8 cellular contexts compared by ENCODE assay signal in the genomic region with DNA sequence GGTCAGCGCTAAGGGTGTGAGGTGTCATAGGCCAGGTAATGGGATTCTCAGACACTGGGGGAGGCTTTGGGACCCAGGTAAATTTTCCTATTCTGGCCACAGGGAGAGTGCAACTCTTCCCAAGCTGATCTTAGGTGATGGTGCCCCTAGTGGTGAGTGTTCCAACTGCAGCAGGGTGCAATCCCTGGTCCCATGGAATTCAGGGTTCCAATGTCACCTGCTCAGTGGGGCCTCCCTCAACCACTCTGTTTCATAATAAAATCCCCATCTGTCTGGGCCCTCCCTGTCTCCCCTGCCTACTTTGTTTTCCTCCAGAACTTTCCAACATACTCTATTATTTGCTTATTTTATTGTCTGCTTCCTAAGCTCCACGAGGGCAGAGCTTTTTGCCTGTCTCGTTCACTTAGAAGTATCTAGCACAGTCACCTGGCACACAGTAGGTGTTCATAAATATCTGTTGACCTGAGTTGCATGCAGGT. TPM values are rescaled to one million over a fixed set of nuclear protein-coding genes. Genes with fewer than 3 reads are reported as not detected.
A peak's percentile ranks its signal among the peaks of the same experiment; 100 is the strongest.
DNase-seq lines count a peak whose midpoint lies in the region; ATAC-seq, FAIRE-seq and TF ChIP-seq lines count a peak whose summit lies in the region.

No MANE protein-coding gene starts in this region.

- H3K4me3 ChIP-seq in fibroblast of pulmonary artery (replicated peaks; ENCODE audit: low read depth, low read length) (no peak overlapping the region), pancreas (no peak overlapping the region), vagina (no peak overlapping the region)

- no peak for FAIRE-seq in pancreas (lab: Jason Lieb, UNC)

- H3K27ac ChIP-seq in pancreas (no peak overlapping the region), vagina (no peak overlapping the region)

- H3K9me3 ChIP-seq in pancreas = no peaks in the 10 kb centered on the region
- H3K9me3 ChIP-seq in vagina = no peaks in the 10 kb centered on the region

- H3K27me3 ChIP-seq in pancreas (no peaks in the 10 kb centered on the region), vagina (no peaks in the 10 kb centered on the region)

- no peaks in the 10 kb centered on the region for H3K36me3 ChIP-seq in pancreas
- no peaks in the 10 kb centered on the region for H3K36me3 ChIP-seq in vagina

- DNase-seq in NCI-H2196 (lab: John Stamatoyannopoulos, UW; ENCODE audit: unreplicated experiment) = peak; percentile 56
- no peak for DNase-seq in NCI-H2196 treated with DMSO at 0.1 percent for 48 hours (lab: John Stamatoyannopoulos, UW; ENCODE audit: unreplicated experiment)
- DNase-seq in NCI-H2227 (lab: John Stamatoyannopoulos, UW; ENCODE audit: unreplicated experiment) = peak; percentile 37
- DNase-seq in activated T-cell treated with anti-CD3 and anti-CD28 coated beads for 48 hours (ENCODE audit: low read depth) = peak; percentile 30
- peak; percentile 49 for DNase-seq in fibroblast of pulmonary artery (ENCODE audit: low read depth)
- DNase-seq in pancreas = peak in 5 of 6 donors; percentile 41 to 85 (median 65)
- DNase-seq in vagina (ENCODE audit: extremely low spot score in 2 of 2) = no peak
- DNase-seq in NCI-H2029 (lab: John Stamatoyannopoulos, UW) = no peak

- ATAC-seq in pancreas = peak in 3 of 4 donors; percentile 51 to 60 (median 60)

- WGBS in pancreas, 2 donors = 65 to 74% methylated on average over 3 of the region's 3 CpGs

- no peak for TF ChIP-seq POLR2A in vagina (IDR thresholded peaks at IDR 0.05)

- intact Hi-C loops in pancreas (cut with DNase I) = no loop called here
- intact Hi-C loops in vagina (cut with DNase I) = no loop called here

- no peaks in the 10 kb centered on the region for H3K4me1 ChIP-seq in pancreas
- peaks cover 10% of the 10 kb centered on the region for H3K4me1 ChIP-seq in vagina

- peak; percentile 97 for TF ChIP-seq CTCF in fibroblast of pulmonary artery (IDR thresholded peaks at IDR 0.05; ENCODE audit: low read length, missing control alignments)
- peak; percentile 89 to 94 (median 92) for TF ChIP-seq CTCF in pancreas (IDR thresholded peaks at IDR 0.05)
- peak; percentile 46 to 72 (median 61) for TF ChIP-seq CTCF in vagina (IDR thresholded peaks at IDR 0.05)

RNA-seq across cellular contexts. Expression of a gene that starts 2.9 kb away (rescaled TPM):
- total RNA-seq in pancreas = 1 to 10 TPM; 1.7 to 3.0 (median 2.5) TPM
- 1 to 10 TPM; 1.6 to 5.1 TPM for polyA plus RNA-seq in pancreas
- total RNA-seq in vagina = 2.9 TPM

RNA-seq across cellular contexts. Expression of a gene that starts 28.6 kb away (rescaled TPM):
- total RNA-seq in pancreas (not detected), vagina (not detected)
- polyA plus RNA-seq in pancreas = not detected

Comparison
In these comparisons a context has a peak if more than half of its experiments do, and no peak if none do; other contexts are left out.
1. DNase-seq: peak in NCI-H2196 (single experiment), NCI-H2227 (single experiment), activated T-cell treated with anti-CD3 and anti-CD28 coated beads for 48 hours (single experiment), fibroblast of pulmonary artery (single experiment) and pancreas (5 of 6); none in NCI-H2196 treated with DMSO at 0.1 percent for 48 hours (single experiment), vagina (0 of 2) and NCI-H2029 (single experiment).
2. Peak in every context shown above with its lines, with median percentiles within 50 percentile points of each other: CTCF ChIP-seq.